1 cellular context compared by ENCODE assay signal in genomic region chr17:28728364-28729200, GRCh38.
A peak's percentile ranks its signal among the peaks of the same experiment; 100 is the strongest.
TF ChIP-seq lines count a peak whose summit lies in the region.

NEK8 (plus strand) TSS chr17:28728788; CDS start chr17:28728814, 26 bp downstream.

TF ChIP-seq in HepG2, 621 proteins besides CTCF, POLR2A, EP300 and RAD21 (continued from another document and continues in another):
- TF ChIP-seq, protein P1, sequence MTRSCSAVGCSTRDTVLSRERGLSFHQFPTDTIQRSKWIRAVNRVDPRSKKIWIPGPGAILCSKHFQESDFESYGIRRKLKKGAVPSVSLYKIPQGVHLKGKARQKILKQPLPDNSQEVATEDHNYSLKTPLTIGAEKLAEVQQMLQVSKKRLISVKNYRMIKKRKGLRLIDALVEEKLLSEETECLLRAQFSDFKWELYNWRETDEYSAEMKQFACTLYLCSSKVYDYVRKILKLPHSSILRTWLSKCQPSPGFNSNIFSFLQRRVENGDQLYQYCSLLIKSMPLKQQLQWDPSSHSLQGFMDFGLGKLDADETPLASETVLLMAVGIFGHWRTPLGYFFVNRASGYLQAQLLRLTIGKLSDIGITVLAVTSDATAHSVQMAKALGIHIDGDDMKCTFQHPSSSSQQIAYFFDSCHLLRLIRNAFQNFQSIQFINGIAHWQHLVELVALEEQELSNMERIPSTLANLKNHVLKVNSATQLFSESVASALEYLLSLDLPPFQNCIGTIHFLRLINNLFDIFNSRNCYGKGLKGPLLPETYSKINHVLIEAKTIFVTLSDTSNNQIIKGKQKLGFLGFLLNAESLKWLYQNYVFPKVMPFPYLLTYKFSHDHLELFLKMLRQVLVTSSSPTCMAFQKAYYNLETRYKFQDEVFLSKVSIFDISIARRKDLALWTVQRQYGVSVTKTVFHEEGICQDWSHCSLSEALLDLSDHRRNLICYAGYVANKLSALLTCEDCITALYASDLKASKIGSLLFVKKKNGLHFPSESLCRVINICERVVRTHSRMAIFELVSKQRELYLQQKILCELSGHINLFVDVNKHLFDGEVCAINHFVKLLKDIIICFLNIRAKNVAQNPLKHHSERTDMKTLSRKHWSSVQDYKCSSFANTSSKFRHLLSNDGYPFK (CRISPR knock-in tag; IDR thresholded peaks at IDR 0.05; ENCODE audit: borderline replicate concordance), result peak; percentile 59; the same call in 1 of the 2 replicates
- TF ChIP-seq, protein P2, sequence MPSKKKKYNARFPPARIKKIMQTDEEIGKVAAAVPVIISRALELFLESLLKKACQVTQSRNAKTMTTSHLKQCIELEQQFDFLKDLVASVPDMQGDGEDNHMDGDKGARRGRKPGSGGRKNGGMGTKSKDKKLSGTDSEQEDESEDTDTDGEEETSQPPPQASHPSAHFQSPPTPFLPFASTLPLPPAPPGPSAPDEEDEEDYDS (CRISPR knock-in tag; IDR thresholded peaks at IDR 0.05), result peak; percentile 87
- TF ChIP-seq ZMYM2 (CRISPR knock-in tag; IDR thresholded peaks at IDR 0.05) (peak; percentile 72; the same call in 1 of the 2 replicates), HBP1 (CRISPR knock-in tag; IDR thresholded peaks at IDR 0.05; ENCODE audit: low read depth) (no peak), SRSF1 (optimal IDR thresholded peaks at IDR 0.05; ENCODE audit: low read depth, low read length) (no peak), YEATS2 (CRISPR knock-in tag; IDR thresholded peaks at IDR 0.05; ENCODE audit: borderline replicate concordance) (no peak), MXD4 (CRISPR knock-in tag; IDR thresholded peaks at IDR 0.05) (no peak; the same call in 1 of the 2 replicates), ZBTB7B (CRISPR knock-in tag; IDR thresholded peaks at IDR 0.05) (no peak), NRL (CRISPR knock-in tag; IDR thresholded peaks at IDR 0.05; ENCODE audit: borderline replicate concordance) (no peak), RERE (CRISPR knock-in tag; IDR thresholded peaks at IDR 0.05; ENCODE audit: low read depth) (no peak), ZNF569 (CRISPR knock-in tag; IDR thresholded peaks at IDR 0.05; ENCODE audit: borderline replicate concordance) (no peak), PITX1 (CRISPR knock-in tag; IDR thresholded peaks at IDR 0.05) (no peak; the same call in 1 of the 2 replicates), ZNF256 (CRISPR knock-in tag; conservative IDR thresholded peaks at IDR 0.05) (no peak), ZNF496 (CRISPR knock-in tag; IDR thresholded peaks at IDR 0.05; ENCODE audit: insufficient replicate concordance) (no peak), BRF2 (CRISPR knock-in tag; IDR thresholded peaks at IDR 0.05) (no peak), LRRFIP1 (CRISPR knock-in tag; conservative IDR thresholded peaks at IDR 0.05) (no peak), ZNF7 (CRISPR knock-in tag; IDR thresholded peaks at IDR 0.05) (no peak), ZNF317 (CRISPR knock-in tag; IDR thresholded peaks at IDR 0.05) (no peak), ZNF44 (CRISPR knock-in tag; IDR thresholded peaks at IDR 0.05) (no peak), ZNF343 (CRISPR knock-in tag; IDR thresholded peaks at IDR 0.05) (no peak), NR3C1 (CRISPR knock-in tag; IDR thresholded peaks at IDR 0.05) (no peak), ZNF775 (CRISPR knock-in tag; IDR thresholded peaks at IDR 0.05; ENCODE audit: borderline replicate concordance) (0 out of 2 replicates have a peak, but pooled peaks have one; percentile 8), TBX2 (CRISPR knock-in tag; IDR thresholded peaks at IDR 0.05; ENCODE audit: borderline replicate concordance) (peak; percentile 91), ZKSCAN8 (CRISPR knock-in tag; IDR thresholded peaks at IDR 0.05; ENCODE audit: borderline replicate concordance) (no peak), NCOR1 (IDR thresholded peaks at IDR 0.05; ENCODE audit: borderline replicate concordance, low read length) (no peak), ZNF563 (CRISPR knock-in tag; IDR thresholded peaks at IDR 0.05) (no peak), HMG20B (CRISPR knock-in tag; conservative IDR thresholded peaks at IDR 0.05) (no peak), ZBTB7A (CRISPR knock-in tag; IDR thresholded peaks at IDR 0.05) (0 out of 2 replicates have a peak, but pooled peaks have one; percentile 43), HOXA3 (CRISPR knock-in tag; IDR thresholded peaks at IDR 0.05) (peak; percentile 56), ZNF577 (CRISPR knock-in tag; IDR thresholded peaks at IDR 0.05; ENCODE audit: borderline replicate concordance, low read depth) (no peak)
- TF ChIP-seq, protein P3, sequence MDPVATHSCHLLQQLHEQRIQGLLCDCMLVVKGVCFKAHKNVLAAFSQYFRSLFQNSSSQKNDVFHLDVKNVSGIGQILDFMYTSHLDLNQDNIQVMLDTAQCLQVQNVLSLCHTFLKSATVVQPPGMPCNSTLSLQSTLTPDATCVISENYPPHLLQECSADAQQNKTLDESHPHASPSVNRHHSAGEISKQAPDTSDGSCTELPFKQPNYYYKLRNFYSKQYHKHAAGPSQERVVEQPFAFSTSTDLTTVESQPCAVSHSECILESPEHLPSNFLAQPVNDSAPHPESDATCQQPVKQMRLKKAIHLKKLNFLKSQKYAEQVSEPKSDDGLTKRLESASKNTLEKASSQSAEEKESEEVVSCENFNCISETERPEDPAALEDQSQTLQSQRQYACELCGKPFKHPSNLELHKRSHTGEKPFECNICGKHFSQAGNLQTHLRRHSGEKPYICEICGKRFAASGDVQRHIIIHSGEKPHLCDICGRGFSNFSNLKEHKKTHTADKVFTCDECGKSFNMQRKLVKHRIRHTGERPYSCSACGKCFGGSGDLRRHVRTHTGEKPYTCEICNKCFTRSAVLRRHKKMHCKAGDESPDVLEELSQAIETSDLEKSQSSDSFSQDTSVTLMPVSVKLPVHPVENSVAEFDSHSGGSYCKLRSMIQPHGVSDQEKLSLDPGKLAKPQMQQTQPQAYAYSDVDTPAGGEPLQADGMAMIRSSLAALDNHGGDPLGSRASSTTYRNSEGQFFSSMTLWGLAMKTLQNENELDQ (CRISPR knock-in tag; IDR thresholded peaks at IDR 0.05; ENCODE audit: borderline replicate concordance), result no peak
- TF ChIP-seq, protein P4, sequence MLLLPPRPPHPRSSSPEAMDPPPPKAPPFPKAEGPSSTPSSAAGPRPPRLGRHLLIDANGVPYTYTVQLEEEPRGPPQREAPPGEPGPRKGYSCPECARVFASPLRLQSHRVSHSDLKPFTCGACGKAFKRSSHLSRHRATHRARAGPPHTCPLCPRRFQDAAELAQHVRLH (CRISPR knock-in tag; IDR thresholded peaks at IDR 0.05; ENCODE audit: borderline replicate concordance, low read depth), result no peak
- TF ChIP-seq, protein P5, sequence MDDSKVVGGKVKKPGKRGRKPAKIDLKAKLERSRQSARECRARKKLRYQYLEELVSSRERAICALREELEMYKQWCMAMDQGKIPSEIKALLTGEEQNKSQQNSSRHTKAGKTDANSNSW (CRISPR knock-in tag; IDR thresholded peaks at IDR 0.05; ENCODE audit: borderline replicate concordance), result no peak; the same call in 1 of the 2 replicates
- TF ChIP-seq, protein P6, sequence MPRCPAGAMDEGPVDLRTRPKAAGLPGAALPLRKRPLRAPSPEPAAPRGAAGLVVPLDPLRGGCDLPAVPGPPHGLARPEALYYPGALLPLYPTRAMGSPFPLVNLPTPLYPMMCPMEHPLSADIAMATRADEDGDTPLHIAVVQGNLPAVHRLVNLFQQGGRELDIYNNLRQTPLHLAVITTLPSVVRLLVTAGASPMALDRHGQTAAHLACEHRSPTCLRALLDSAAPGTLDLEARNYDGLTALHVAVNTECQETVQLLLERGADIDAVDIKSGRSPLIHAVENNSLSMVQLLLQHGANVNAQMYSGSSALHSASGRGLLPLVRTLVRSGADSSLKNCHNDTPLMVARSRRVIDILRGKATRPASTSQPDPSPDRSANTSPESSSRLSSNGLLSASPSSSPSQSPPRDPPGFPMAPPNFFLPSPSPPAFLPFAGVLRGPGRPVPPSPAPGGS (CRISPR knock-in tag; IDR thresholded peaks at IDR 0.05), result peak; percentile 67
- TF ChIP-seq, protein P7, sequence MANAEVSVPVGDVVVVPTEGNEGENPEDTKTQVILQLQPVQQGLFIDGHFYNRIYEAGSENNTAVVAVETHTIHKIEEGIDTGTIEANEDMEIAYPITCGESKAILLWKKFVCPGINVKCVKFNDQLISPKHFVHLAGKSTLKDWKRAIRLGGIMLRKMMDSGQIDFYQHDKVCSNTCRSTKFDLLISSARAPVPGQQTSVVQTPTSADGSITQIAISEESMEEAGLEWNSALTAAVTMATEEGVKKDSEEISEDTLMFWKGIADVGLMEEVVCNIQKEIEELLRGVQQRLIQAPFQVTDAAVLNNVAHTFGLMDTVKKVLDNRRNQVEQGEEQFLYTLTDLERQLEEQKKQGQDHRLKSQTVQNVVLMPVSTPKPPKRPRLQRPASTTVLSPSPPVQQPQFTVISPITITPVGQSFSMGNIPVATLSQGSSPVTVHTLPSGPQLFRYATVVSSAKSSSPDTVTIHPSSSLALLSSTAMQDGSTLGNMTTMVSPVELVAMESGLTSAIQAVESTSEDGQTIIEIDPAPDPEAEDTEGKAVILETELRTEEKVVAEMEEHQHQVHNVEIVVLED (CRISPR knock-in tag; IDR thresholded peaks at IDR 0.05; ENCODE audit: borderline replicate concordance), result no peak
- TF ChIP-seq, protein P8, sequence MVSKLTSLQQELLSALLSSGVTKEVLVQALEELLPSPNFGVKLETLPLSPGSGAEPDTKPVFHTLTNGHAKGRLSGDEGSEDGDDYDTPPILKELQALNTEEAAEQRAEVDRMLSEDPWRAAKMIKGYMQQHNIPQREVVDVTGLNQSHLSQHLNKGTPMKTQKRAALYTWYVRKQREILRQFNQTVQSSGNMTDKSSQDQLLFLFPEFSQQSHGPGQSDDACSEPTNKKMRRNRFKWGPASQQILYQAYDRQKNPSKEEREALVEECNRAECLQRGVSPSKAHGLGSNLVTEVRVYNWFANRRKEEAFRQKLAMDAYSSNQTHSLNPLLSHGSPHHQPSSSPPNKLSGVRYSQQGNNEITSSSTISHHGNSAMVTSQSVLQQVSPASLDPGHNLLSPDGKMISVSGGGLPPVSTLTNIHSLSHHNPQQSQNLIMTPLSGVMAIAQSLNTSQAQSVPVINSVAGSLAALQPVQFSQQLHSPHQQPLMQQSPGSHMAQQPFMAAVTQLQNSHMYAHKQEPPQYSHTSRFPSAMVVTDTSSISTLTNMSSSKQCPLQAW (CRISPR knock-in tag; IDR thresholded peaks at IDR 0.05), result peak; percentile 71
